ENCODE assay signal across 34 cellular contexts in the genomic region with DNA sequence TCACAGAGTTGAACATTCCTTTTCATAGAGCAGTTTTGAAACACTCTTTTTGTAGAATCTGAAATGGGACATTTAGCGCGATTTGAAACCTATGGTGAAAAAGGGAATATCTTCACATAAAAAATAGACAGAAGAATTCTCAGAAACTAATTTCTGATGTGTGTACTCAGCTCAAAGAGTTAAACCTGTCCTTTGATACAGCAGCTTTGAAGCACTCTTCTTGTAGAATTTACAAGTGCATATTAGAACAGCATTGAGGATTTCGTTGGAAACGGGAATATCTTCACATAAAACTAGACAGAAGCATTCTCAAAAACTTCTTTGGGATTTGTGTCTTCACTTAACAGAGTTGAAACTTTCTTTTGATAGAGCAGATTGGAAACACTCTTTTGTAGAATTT.
"Had no signal": no experiment of that assay in that cellular context is flagged by ENCODE, and none has a peak within 500 bp of the region (broad histone marks: within the 10 kb centered on the region; RNA-seq: fewer than 3 reads in every experiment).

No MANE protein-coding gene starts in this region.

- H3K9ac ChIP-seq: KMS-11 had no signal

- H3K4me3 ChIP-seq: MG63 had no signal

- H3K36me3 ChIP-seq: MG63 had no signal

- H3K27me3 ChIP-seq: MG63 had no signal

- DNase-seq: Karpas-422, Kasumi-1, MG63, MM.1S, MV-4-11, NCI-H1048, NCI-H1092, NCI-H1092 treated with DMSO at 0.1 percent for 48 hours, NCI-H1105, NCI-H1105 treated with DMSO at 0.1 percent for 48 hours, NCI-H1417, NCI-H1417 treated with DMSO at 0.1 percent for 48 hours, NCI-H1436, NCI-H1436 treated with DMSO at 0.1 percent for 48 hours, NCI-H146, NCI-H1694, NCI-H1694 treated with DMSO at 0.1 percent for 48 hours, NCI-H187, NCI-H187 treated with DMSO at 0.1 percent for 48 hours, NCI-H1930, NCI-H2029, NCI-H2029 treated with DMSO at 0.1 percent for 48 hours, NCI-H2081, NCI-H2081 treated with DMSO at 0.1 percent for 48 hours, NCI-H2107, NCI-H2171, NCI-H2171 treated with DMSO at 0.1 percent for 48 hours, NCI-H2227 treated with DMSO at 0.1 percent for 48 hours, NCI-H226, NCI-H345, NCI-H446, NCI-H446 treated with DMSO at 0.1 percent for 48 hours, NCI-H510A had no signal

- H3K9me3 ChIP-seq: MG63 had no signal

- H3K4me2 ChIP-seq: KMS-11 had no signal

- H3K27ac ChIP-seq: KMS-11 had no signal
